ENCODE assay signal across 36 cellular contexts in genomic region chr6:137690029-137690428, GRCh38.
"Had no signal": no experiment of that assay in that cellular context is flagged by ENCODE, and none has a peak within 500 bp of the region (broad histone marks: within the 10 kb centered on the region; RNA-seq: fewer than 3 reads in every experiment).

No MANE protein-coding gene starts in this region.

- H3K9me3 Mint-ChIP-seq: activated B cell treated with CpG ODN at 0.5 μM for 24 hours; activated CD4-positive, alpha-beta memory T cell treated with anti-CD3 and anti-CD28 coated beads for 36 hours; activated CD8-positive, alpha-beta T cell treated with anti-CD3 and anti-CD28 coated beads for 36 hours; activated naive CD4-positive, alpha-beta T cell treated with anti-CD3 and anti-CD28 coated beads for 36 hours; activated T-cell treated with anti-CD3 and anti-CD28 coated beads, Interleukin-2, amount 50 U/mL, for 4 hours had no signal

- H3K9me3 ChIP-seq: adrenal gland, body of pancreas, breast epithelium had no signal

- H3K4me3 ChIP-seq: adrenal gland, body of pancreas, breast epithelium had no signal

- H3K27ac Mint-ChIP-seq: activated B cell treated with CpG ODN at 0.5 μM for 24 hours; activated CD4-positive, alpha-beta T cell treated with anti-CD3 and anti-CD28 coated beads, Interleukin-2, amount 10 ng/mL, durations not matched to agents 24 days and 14 days; activated CD8-positive, alpha-beta T cell treated with anti-CD3 and anti-CD28 coated beads for 36 hours; activated naive CD4-positive, alpha-beta T cell treated with anti-CD3 and anti-CD28 coated beads for 36 hours; activated naive CD4-positive, alpha-beta T cell treated with anti-CD3 and anti-CD28 coated beads, Interleukin-2, amount 50 U/mL, for 72 hours; activated naive CD8-positive, alpha-beta T cell treated with anti-CD3 and anti-CD28 coated beads for 36 hours; activated T-helper 1 cell treated with anti-CD3 and anti-CD28 coated beads, Interleukin-12 subunit alpha, Interleukin-12 subunit beta, Interleukin-2, Interleukin-4 antibody, amounts not matched to agents 30 ng/mL and 10 ng/mL and 1 ng/mL, durations not matched to agents 14 hours and 24 hours and 36 hours; T-helper 1 cell treated with Interleukin-12 subunit alpha and Interleukin-12 subunit beta and Interleukin-4 antibody, amounts not matched to agents 30 μg/mL and 1 μg/mL, for 36 hours; T-helper 2 cell treated with Interferon-gamma antibody and Interleukin-4, amounts not matched to agents 5 μg/mL and 100 μg/mL, for 36 hours had no signal

- H3K36me3 ChIP-seq: adrenal gland, brain microvascular endothelial cell, breast epithelium had no signal

- H3K27ac ChIP-seq: adrenal gland, body of pancreas, brain microvascular endothelial cell, breast epithelium, VCaP had no signal

- ATAC-seq: activated CD8-positive, alpha-beta T cell treated with anti-CD3 and anti-CD28 coated beads for 36 hours; activated naive CD4-positive, alpha-beta T cell treated with anti-CD3 and anti-CD28 coated beads, Interleukin-2, amount 50 U/mL, for 72 hours; activated T-cell treated with anti-CD3 and anti-CD28 coated beads, Interleukin-2, amount 50 U/mL, for 4 hours; activated T-cell treated with anti-CD3 and anti-CD28 coated beads, Interleukin-2, amount 50 U/mL, for 72 hours; activated T-helper 17 cell treated with anti-CD3 and anti-CD28 coated beads, Interleukin-2, amount 50 U/mL, for 72 hours; body of pancreas had no signal

- H3K4me3 Mint-ChIP-seq: activated B cell treated with CpG ODN at 0.5 μM for 24 hours; activated CD4-positive, alpha-beta memory T cell treated with anti-CD3 and anti-CD28 coated beads for 36 hours; activated CD4-positive, alpha-beta T cell treated with anti-CD3 and anti-CD28 coated beads, Interleukin-2, amount 10 ng/mL, durations not matched to agents 24 days and 14 days; activated CD8-positive, alpha-beta T cell treated with anti-CD3 and anti-CD28 coated beads for 36 hours; activated naive CD4-positive, alpha-beta T cell treated with anti-CD3 and anti-CD28 coated beads for 36 hours; activated naive CD8-positive, alpha-beta T cell treated with anti-CD3 and anti-CD28 coated beads for 36 hours; activated T-cell treated with anti-CD3 and anti-CD28 coated beads, Interleukin-2, amount 50 U/mL, for 4 hours; activated T-helper 1 cell treated with anti-CD3 and anti-CD28 coated beads, Interleukin-12 subunit alpha, Interleukin-12 subunit beta, Interleukin-2, Interleukin-4 antibody, amounts not matched to agents 30 ng/mL and 10 ng/mL and 1 ng/mL, durations not matched to agents 14 hours and 24 hours and 36 hours; T-helper 1 cell treated with Interleukin-12 subunit alpha and Interleukin-12 subunit beta and Interleukin-4 antibody, amounts not matched to agents 30 μg/mL and 1 μg/mL, for 36 hours; T-helper 2 cell treated with Interferon-gamma antibody and Interleukin-4, amounts not matched to agents 5 μg/mL and 100 μg/mL, for 36 hours had no signal

- H3K4me1 Mint-ChIP-seq: activated B cell treated with CpG ODN at 0.5 μM for 24 hours had no signal

- H3K27me3 ChIP-seq: adrenal gland, body of pancreas, brain microvascular endothelial cell, breast epithelium had no signal

- DNase-seq: activated B cell treated with CpG ODN at 0.5 μM for 24 hours; activated CD4-positive, alpha-beta memory T cell treated with anti-CD3 and anti-CD28 coated beads for 36 hours; activated CD4-positive, alpha-beta T cell treated with anti-CD3 and anti-CD28 coated beads for 4 hours; activated CD4-positive, alpha-beta T cell treated with anti-CD3 and anti-CD28 coated beads, Interleukin-2, amount 10 ng/mL, durations not matched to agents 24 days and 14 days; activated CD4-positive, alpha-beta T cell treated with anti-CD3 and anti-CD28 coated beads, Interleukin-2, amount 50 U/mL, for 1 hour; activated CD4-positive, alpha-beta T cell treated with anti-CD3 and anti-CD28 coated beads, Interleukin-2, amount 50 U/mL, for 4 hours; activated CD4-positive, CD25-positive, alpha-beta regulatory T cell treated with anti-CD3 and anti-CD28 coated beads, Interleukin-2, amount 50 U/mL, for 72 hours; activated CD8-positive, alpha-beta memory T cell treated with anti-CD3 and anti-CD28 coated beads, Interleukin-2, amount 50 U/mL, for 4 hours; activated CD8-positive, alpha-beta T cell treated with anti-CD3 and anti-CD28 coated beads for 36 hours; activated effector memory CD4-positive, alpha-beta T cell treated with anti-CD3 and anti-CD28 coated beads, Interleukin-2, amount 50 U/mL, for 16 hours; activated gamma-delta T cell treated with Interleukin-2 at 50 U/mL for 16 hours; activated naive CD4-positive, alpha-beta T cell; activated naive CD4-positive, alpha-beta T cell treated with anti-CD3 and anti-CD28 coated beads for 36 hours; activated naive CD4-positive, alpha-beta T cell treated with anti-CD3 and anti-CD28 coated beads, Interleukin-2, amount 50 U/mL, for 16 hours; activated naive CD8-positive, alpha-beta T cell treated with anti-CD3 and anti-CD28 coated beads for 36 hours; activated T-cell treated with anti-CD3 and anti-CD28 coated beads for 4 hours; activated T-cell treated with anti-CD3 and anti-CD28 coated beads, Interleukin-2, amount 50 U/mL, for 1 hour; activated T-cell treated with anti-CD3 and anti-CD28 coated beads, Interleukin-2, amount 50 U/mL, for 4 hours; activated T-cell treated with anti-CD3 and anti-CD28 coated beads, Interleukin-2, amount 50 U/mL, for 72 hours; adrenal gland; amniotic stem cell; aorta; body of pancreas; brain microvascular endothelial cell; central memory CD4-positive, alpha-beta T cell; SW 1271; T-helper 1 cell; T-helper 2 cell; T-helper 9 cell had no signal

- H3K36me3 Mint-ChIP-seq: activated CD4-positive, alpha-beta memory T cell treated with anti-CD3 and anti-CD28 coated beads for 36 hours; activated naive CD8-positive, alpha-beta T cell treated with anti-CD3 and anti-CD28 coated beads for 36 hours had no signal

- H3K4me1 ChIP-seq: adrenal gland, breast epithelium had no signal
